ENCODE assay signal across 1 cellular context in the genomic region with DNA sequence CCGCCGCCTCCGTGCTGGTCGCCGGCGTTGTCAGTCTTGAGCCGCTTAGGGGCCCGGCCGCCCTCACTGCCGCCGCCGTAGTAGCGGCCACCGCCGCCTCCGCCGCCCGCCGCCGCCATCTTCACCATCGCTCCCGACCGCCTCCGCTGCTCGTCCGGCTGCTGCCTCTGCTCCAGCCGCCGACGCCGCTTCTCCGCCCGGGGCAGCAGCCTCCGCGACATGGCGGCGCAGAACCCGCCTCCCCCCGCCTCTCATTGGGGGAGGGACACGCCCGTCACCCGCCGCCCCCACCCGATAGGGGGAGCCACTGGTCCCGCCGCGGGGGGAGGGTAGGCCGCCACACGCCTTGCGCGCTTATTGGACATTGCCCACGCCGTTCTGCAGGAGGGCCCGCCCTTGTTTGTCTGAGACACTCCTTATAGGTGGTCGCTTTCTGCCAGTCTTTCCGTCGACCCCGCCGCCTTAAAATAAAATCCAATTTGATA.
TF ChIP-seq lines count a peak whose summit lies in the region.

A gene (minus strand): TSS at position 241 of the 485 bp plus-strand sequence. CDS start 20 bp downstream, at position 221.

TF ChIP-seq in HepG2, 621 proteins besides CTCF, POLR2A, EP300 and RAD21 (continued from another document and continues in another):
- TF ChIP-seq, protein P1, sequence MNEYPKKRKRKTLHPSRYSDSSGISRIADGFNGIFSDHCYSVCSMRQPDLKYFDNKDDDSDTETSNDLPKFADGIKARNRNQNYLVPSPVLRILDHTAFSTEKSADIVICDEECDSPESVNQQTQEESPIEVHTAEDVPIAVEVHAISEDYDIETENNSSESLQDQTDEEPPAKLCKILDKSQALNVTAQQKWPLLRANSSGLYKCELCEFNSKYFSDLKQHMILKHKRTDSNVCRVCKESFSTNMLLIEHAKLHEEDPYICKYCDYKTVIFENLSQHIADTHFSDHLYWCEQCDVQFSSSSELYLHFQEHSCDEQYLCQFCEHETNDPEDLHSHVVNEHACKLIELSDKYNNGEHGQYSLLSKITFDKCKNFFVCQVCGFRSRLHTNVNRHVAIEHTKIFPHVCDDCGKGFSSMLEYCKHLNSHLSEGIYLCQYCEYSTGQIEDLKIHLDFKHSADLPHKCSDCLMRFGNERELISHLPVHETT (CRISPR knock-in tag; conservative IDR thresholded peaks at IDR 0.05) = no peak
- peak; percentile 63; the same call in 1 of the 2 replicates for TF ChIP-seq ZMYM4 (CRISPR knock-in tag; IDR thresholded peaks at IDR 0.05)
- TF ChIP-seq ZSCAN21 (CRISPR knock-in tag; IDR thresholded peaks at IDR 0.05; ENCODE audit: borderline replicate concordance) = peak; percentile 63; the same call in 1 of the 2 replicates
- TF ChIP-seq, protein P2, sequence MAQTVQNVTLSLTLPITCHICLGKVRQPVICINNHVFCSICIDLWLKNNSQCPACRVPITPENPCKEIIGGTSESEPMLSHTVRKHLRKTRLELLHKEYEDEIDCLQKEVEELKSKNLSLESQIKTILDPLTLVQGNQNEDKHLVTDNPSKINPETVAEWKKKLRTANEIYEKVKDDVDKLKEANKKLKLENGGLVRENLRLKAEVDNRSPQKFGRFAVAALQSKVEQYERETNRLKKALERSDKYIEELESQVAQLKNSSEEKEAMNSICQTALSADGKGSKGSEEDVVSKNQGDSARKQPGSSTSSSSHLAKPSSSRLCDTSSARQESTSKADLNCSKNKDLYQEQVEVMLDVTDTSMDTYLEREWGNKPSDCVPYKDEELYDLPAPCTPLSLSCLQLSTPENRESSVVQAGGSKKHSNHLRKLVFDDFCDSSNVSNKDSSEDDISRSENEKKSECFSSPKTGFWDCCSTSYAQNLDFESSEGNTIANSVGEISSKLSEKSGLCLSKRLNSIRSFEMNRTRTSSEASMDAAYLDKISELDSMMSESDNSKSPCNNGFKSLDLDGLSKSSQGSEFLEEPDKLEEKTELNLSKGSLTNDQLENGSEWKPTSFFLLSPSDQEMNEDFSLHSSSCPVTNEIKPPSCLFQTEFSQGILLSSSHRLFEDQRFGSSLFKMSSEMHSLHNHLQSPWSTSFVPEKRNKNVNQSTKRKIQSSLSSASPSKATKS (CRISPR knock-in tag; IDR thresholded peaks at IDR 0.05) = no peak
- TF ChIP-seq, protein P3, sequence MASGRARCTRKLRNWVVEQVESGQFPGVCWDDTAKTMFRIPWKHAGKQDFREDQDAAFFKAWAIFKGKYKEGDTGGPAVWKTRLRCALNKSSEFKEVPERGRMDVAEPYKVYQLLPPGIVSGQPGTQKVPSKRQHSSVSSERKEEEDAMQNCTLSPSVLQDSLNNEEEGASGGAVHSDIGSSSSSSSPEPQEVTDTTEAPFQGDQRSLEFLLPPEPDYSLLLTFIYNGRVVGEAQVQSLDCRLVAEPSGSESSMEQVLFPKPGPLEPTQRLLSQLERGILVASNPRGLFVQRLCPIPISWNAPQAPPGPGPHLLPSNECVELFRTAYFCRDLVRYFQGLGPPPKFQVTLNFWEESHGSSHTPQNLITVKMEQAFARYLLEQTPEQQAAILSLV (CRISPR knock-in tag; IDR thresholded peaks at IDR 0.05; ENCODE audit: borderline replicate concordance) = peak; percentile 64; the same call in 1 of the 2 replicates
- no peak; the same call in 1 of the 2 replicates for TF ChIP-seq ELF1 (CRISPR knock-in tag; IDR thresholded peaks at IDR 0.05)
- no peak; the same call in 1 of the 2 replicates for TF ChIP-seq HES4 (CRISPR knock-in tag; IDR thresholded peaks at IDR 0.05; ENCODE audit: borderline replicate concordance)
- TF ChIP-seq SP140L (CRISPR knock-in tag; IDR thresholded peaks at IDR 0.05; ENCODE audit: borderline replicate concordance) = no peak
- TF ChIP-seq NFKBIZ (CRISPR knock-in tag; IDR thresholded peaks at IDR 0.05) = no peak
- TF ChIP-seq, protein P4, sequence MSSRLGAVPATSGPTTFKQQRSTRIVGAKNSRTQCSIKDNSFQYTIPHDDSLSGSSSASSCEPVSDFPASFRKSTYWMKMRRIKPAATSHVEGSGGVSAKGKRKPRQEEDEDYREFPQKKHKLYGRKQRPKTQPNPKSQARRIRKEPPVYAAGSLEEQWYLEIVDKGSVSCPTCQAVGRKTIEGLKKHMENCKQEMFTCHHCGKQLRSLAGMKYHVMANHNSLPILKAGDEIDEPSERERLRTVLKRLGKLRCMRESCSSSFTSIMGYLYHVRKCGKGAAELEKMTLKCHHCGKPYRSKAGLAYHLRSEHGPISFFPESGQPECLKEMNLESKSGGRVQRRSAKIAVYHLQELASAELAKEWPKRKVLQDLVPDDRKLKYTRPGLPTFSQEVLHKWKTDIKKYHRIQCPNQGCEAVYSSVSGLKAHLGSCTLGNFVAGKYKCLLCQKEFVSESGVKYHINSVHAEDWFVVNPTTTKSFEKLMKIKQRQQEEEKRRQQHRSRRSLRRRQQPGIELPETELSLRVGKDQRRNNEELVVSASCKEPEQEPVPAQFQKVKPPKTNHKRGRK (CRISPR knock-in tag; IDR thresholded peaks at IDR 0.05) = no peak
- no peak for TF ChIP-seq SRSF4 (IDR thresholded peaks at IDR 0.05; ENCODE audit: low read depth, low read length, poor library complexity, severe bottlenecking)
- TF ChIP-seq HNF4G (IDR thresholded peaks at IDR 0.05; ENCODE audit: borderline replicate concordance, low read depth, low read length) = no peak
- no peak for TF ChIP-seq HNF4G (CRISPR knock-in tag; IDR thresholded peaks at IDR 0.05; ENCODE audit: borderline replicate concordance, low read depth)
- no peak for TF ChIP-seq MEIS2 (CRISPR knock-in tag; IDR thresholded peaks at IDR 0.05)
- TF ChIP-seq ZSCAN29 (CRISPR knock-in tag; conservative IDR thresholded peaks at IDR 0.05) = no peak
- peak; percentile 77; the same call in 1 of the 2 replicates for TF ChIP-seq ZSCAN31 (CRISPR knock-in tag; IDR thresholded peaks at IDR 0.05; ENCODE audit: low read depth)
- TF ChIP-seq FOSL2 (CRISPR knock-in tag; IDR thresholded peaks at IDR 0.05) = 0 out of 2 replicates have a peak, but pooled peaks have one; percentile 11
- TF ChIP-seq, protein P5, sequence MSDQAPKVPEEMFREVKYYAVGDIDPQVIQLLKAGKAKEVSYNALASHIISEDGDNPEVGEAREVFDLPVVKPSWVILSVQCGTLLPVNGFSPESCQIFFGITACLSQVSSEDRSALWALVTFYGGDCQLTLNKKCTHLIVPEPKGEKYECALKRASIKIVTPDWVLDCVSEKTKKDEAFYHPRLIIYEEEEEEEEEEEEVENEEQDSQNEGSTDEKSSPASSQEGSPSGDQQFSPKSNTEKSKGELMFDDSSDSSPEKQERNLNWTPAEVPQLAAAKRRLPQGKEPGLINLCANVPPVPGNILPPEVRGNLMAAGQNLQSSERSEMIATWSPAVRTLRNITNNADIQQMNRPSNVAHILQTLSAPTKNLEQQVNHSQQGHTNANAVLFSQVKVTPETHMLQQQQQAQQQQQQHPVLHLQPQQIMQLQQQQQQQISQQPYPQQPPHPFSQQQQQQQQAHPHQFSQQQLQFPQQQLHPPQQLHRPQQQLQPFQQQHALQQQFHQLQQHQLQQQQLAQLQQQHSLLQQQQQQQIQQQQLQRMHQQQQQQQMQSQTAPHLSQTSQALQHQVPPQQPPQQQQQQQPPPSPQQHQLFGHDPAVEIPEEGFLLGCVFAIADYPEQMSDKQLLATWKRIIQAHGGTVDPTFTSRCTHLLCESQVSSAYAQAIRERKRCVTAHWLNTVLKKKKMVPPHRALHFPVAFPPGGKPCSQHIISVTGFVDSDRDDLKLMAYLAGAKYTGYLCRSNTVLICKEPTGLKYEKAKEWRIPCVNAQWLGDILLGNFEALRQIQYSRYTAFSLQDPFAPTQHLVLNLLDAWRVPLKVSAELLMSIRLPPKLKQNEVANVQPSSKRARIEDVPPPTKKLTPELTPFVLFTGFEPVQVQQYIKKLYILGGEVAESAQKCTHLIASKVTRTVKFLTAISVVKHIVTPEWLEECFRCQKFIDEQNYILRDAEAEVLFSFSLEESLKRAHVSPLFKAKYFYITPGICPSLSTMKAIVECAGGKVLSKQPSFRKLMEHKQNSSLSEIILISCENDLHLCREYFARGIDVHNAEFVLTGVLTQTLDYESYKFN (CRISPR knock-in tag; conservative IDR thresholded peaks at IDR 0.05) = 0 out of 2 replicates have a peak, but pooled peaks have one; percentile 7
- peak; percentile 87 for TF ChIP-seq CHD2 (IDR thresholded peaks at IDR 0.05; ENCODE audit: low read depth, low read length)
- 0 out of 2 replicates have a peak, but pooled peaks have one; percentile 12 for TF ChIP-seq FOXO1 (CRISPR knock-in tag; IDR thresholded peaks at IDR 0.05)
- TF ChIP-seq ZNF550 (CRISPR knock-in tag; IDR thresholded peaks at IDR 0.05; ENCODE audit: borderline replicate concordance) = no peak
- TF ChIP-seq PTBP1 (IDR thresholded peaks at IDR 0.05; ENCODE audit: low read depth, low read length, poor library complexity, severe bottlenecking) = no peak
- TF ChIP-seq, protein P6, sequence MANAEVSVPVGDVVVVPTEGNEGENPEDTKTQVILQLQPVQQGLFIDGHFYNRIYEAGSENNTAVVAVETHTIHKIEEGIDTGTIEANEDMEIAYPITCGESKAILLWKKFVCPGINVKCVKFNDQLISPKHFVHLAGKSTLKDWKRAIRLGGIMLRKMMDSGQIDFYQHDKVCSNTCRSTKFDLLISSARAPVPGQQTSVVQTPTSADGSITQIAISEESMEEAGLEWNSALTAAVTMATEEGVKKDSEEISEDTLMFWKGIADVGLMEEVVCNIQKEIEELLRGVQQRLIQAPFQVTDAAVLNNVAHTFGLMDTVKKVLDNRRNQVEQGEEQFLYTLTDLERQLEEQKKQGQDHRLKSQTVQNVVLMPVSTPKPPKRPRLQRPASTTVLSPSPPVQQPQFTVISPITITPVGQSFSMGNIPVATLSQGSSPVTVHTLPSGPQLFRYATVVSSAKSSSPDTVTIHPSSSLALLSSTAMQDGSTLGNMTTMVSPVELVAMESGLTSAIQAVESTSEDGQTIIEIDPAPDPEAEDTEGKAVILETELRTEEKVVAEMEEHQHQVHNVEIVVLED (CRISPR knock-in tag; IDR thresholded peaks at IDR 0.05; ENCODE audit: borderline replicate concordance) = peak; percentile 64; the same call in 1 of the 2 replicates
- TF ChIP-seq ZKSCAN8 (CRISPR knock-in tag; IDR thresholded peaks at IDR 0.05; ENCODE audit: borderline replicate concordance) = no peak
- no peak for TF ChIP-seq SCMH1 (CRISPR knock-in tag; IDR thresholded peaks at IDR 0.05; ENCODE audit: borderline replicate concordance)
- no peak for TF ChIP-seq ZFP1 (CRISPR knock-in tag; IDR thresholded peaks at IDR 0.05)
- 0 out of 2 replicates have a peak, but pooled peaks have one; percentile 3 for TF ChIP-seq IRF2 (CRISPR knock-in tag; IDR thresholded peaks at IDR 0.05)
- TF ChIP-seq, protein P7, sequence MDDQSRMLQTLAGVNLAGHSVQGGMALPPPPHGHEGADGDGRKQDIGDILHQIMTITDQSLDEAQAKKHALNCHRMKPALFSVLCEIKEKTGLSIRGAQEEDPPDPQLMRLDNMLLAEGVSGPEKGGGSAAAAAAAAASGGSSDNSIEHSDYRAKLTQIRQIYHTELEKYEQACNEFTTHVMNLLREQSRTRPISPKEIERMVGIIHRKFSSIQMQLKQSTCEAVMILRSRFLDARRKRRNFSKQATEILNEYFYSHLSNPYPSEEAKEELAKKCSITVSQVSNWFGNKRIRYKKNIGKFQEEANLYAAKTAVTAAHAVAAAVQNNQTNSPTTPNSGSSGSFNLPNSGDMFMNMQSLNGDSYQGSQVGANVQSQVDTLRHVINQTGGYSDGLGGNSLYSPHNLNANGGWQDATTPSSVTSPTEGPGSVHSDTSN (CRISPR knock-in tag; IDR thresholded peaks at IDR 0.05; ENCODE audit: borderline replicate concordance) = peak; percentile 96; the same call in 1 of the 2 replicates
- TF ChIP-seq TOE1 (CRISPR knock-in tag; IDR thresholded peaks at IDR 0.05) = no peak
- TF ChIP-seq EHMT2 (IDR thresholded peaks at IDR 0.05; ENCODE audit: borderline replicate concordance, low read depth, low read length) = no peak
- TF ChIP-seq, protein P8, sequence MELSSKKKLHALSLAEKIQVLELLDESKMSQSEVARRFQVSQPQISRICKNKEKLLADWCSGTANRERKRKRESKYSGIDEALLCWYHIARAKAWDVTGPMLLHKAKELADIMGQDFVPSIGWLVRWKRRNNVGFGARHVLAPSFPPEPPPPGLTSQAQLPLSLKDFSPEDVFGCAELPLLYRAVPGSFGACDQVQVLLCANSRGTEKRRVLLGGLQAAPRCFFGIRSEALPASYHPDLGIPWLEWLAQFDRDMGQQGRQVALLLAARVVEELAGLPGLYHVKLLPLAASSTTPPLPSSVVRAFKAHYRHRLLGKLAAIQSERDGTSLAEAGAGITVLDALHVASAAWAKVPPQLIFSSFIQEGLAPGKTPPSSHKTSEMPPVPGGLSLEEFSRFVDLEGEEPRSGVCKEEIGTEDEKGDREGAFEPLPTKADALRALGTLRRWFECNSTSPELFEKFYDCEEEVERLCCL (CRISPR knock-in tag; IDR thresholded peaks at IDR 0.05; ENCODE audit: borderline replicate concordance) = no peak
- TF ChIP-seq POLR2AphosphoS5 (IDR thresholded peaks at IDR 0.05; ENCODE audit: low read depth, low read length) = peak; percentile 78
- TF ChIP-seq EED (CRISPR knock-in tag; IDR thresholded peaks at IDR 0.05) = peak; percentile 67; the same call in 1 of the 2 replicates
- no peak for TF ChIP-seq RFX1 (IDR thresholded peaks at IDR 0.05)
- TF ChIP-seq ZNF878 (CRISPR knock-in tag; IDR thresholded peaks at IDR 0.05) = 0 out of 2 replicates have a peak, but pooled peaks have one; percentile 30
- TF ChIP-seq SRSF1 (optimal IDR thresholded peaks at IDR 0.05; ENCODE audit: low read depth, low read length) = peak; percentile 59
- TF ChIP-seq KDM6A (CRISPR knock-in tag; IDR thresholded peaks at IDR 0.05; ENCODE audit: low read depth) = no peak; the same call in 1 of the 2 replicates
- TF ChIP-seq ZFP37 (CRISPR knock-in tag; IDR thresholded peaks at IDR 0.05; ENCODE audit: borderline replicate concordance) = no peak
- TF ChIP-seq ZBTB20 (CRISPR knock-in tag; IDR thresholded peaks at IDR 0.05; ENCODE audit: borderline replicate concordance, low read depth) = no peak
- peak; percentile 58 for TF ChIP-seq GABPA (IDR thresholded peaks at IDR 0.05; ENCODE audit: low read depth, low read length)
- TF ChIP-seq GABPA (CRISPR knock-in tag; IDR thresholded peaks at IDR 0.05; ENCODE audit: low read depth) = no peak
- TF ChIP-seq ZNF451 (CRISPR knock-in tag; IDR thresholded peaks at IDR 0.05) = peak; percentile 72
- TF ChIP-seq ZNF720 (CRISPR knock-in tag; IDR thresholded peaks at IDR 0.05) = no peak
- 0 out of 2 replicates have a peak, but pooled peaks have one; percentile 44 for TF ChIP-seq POLR2AphosphoS2 (IDR thresholded peaks at IDR 0.05; ENCODE audit: low read depth, low read length)
- TF ChIP-seq MAZ (IDR thresholded peaks at IDR 0.05; ENCODE audit: borderline replicate concordance, low read depth, low read length) = peak; percentile 66; the same call in 1 of the 2 replicates
- no peak; the same call in 1 of the 2 replicates for TF ChIP-seq MAZ (CRISPR knock-in tag; IDR thresholded peaks at IDR 0.05; ENCODE audit: low read depth)
- peak; percentile 98 for TF ChIP-seq SP4 (CRISPR knock-in tag; IDR thresholded peaks at IDR 0.05)
- TF ChIP-seq HHEX (CRISPR knock-in tag; IDR thresholded peaks at IDR 0.05) = no peak
- TF ChIP-seq PCBP1 (IDR thresholded peaks at IDR 0.05; ENCODE audit: borderline replicate concordance, low read depth, low read length) = peak; percentile 89; the same call in 1 of the 2 replicates
- TF ChIP-seq MTF2 (CRISPR knock-in tag; IDR thresholded peaks at IDR 0.05; ENCODE audit: borderline replicate concordance) = no peak
- 0 out of 2 replicates have a peak, but pooled peaks have one; percentile 70 for TF ChIP-seq ZNF468 (CRISPR knock-in tag; IDR thresholded peaks at IDR 0.05)
- TF ChIP-seq ZNF768 (CRISPR knock-in tag; IDR thresholded peaks at IDR 0.05) = peak; percentile 65
- TF ChIP-seq GATAD1 (CRISPR knock-in tag; IDR thresholded peaks at IDR 0.05) = 0 out of 2 replicates have a peak, but pooled peaks have one; percentile 2
